In genomic region chr11:3866206-3866605, GRCh38 we compare ENCODE assay signal across 8 cellular contexts. TPM values are rescaled to one million over a fixed set of nuclear protein-coding genes. Genes with fewer than 3 reads are reported as not detected.
DNase-seq lines count a peak whose midpoint lies in the region; ATAC-seq, FAIRE-seq and TF ChIP-seq lines count a peak whose summit lies in the region.

No MANE protein-coding gene starts in this region.

- H3K27me3 Mint-ChIP-seq in CD4-positive, CD25-positive, alpha-beta regulatory T cell: no peaks in the 10 kb centered on the region
- H3K27me3 Mint-ChIP-seq in activated T-helper 17 cell treated with anti-CD3 and anti-CD28 coated beads, Interleukin-2, amount 50 U/mL, for 72 hours: no peaks in the 10 kb centered on the region

- WGBS in lung, 2 donors: 28 to 37% methylated on average over 5 of the region's 5 CpGs

- H3K36me3 Mint-ChIP-seq in CD4-positive, CD25-positive, alpha-beta regulatory T cell: peaks cover 15% of the 10 kb centered on the region
- no peaks in the 10 kb centered on the region for H3K36me3 Mint-ChIP-seq in activated T-helper 17 cell treated with anti-CD3 and anti-CD28 coated beads, Interleukin-2, amount 50 U/mL, for 72 hours (ENCODE audit: low read depth)

- no peaks in the 10 kb centered on the region for H3K36me3 ChIP-seq in CD4-positive, CD25-positive, alpha-beta regulatory T cell (ENCODE audit: control insufficient read depth, insufficient read depth, low read length)
- no peaks in the 10 kb centered on the region for H3K36me3 ChIP-seq in lung (ENCODE audit: control insufficient read depth in 2 of 2, insufficient read depth in 2 of 2, low read length in 2 of 2)

- no peak for FAIRE-seq in H54 (lab: Jason Lieb, UNC)

- peak in 1 of 3 donors; percentile 23 for DNase-seq in CD4-positive, CD25-positive, alpha-beta regulatory T cell
- DNase-seq in lung (ENCODE audit: low spot score) (peak; percentile 66), H54 (ENCODE audit: insufficient read length, low spot score) (no peak), C1 segment of cervical spinal cord (lab: John Stamatoyannopoulos, UW) (no peak), AG08396 (ENCODE audit: low spot score) (no peak)
- no peak for DNase-seq in stimulated activated CD4-positive, alpha-beta T cell treated with anti-CD3 and anti-CD28 coated beads, Interleukin-4, amount 100 ng/mL, for 24 hours

- TF ChIP-seq POLR2A in H54 (IDR thresholded peaks at IDR 0.05; ENCODE audit: low read depth, low read length): no peak

- H3K4me1 ChIP-seq in CD4-positive, CD25-positive, alpha-beta regulatory T cell (ENCODE audit: control insufficient read depth, insufficient read depth, low read length, poor library complexity, severe bottlenecking): peaks cover 71% of the 10 kb centered on the region
- peaks cover 15 to 42% of the 10 kb centered on the region in 2 donors for H3K4me1 ChIP-seq in lung (ENCODE audit: control insufficient read depth in 2 of 2, insufficient read depth in 2 of 2, low read length in 2 of 2)

- H3K27ac ChIP-seq in CD4-positive, CD25-positive, alpha-beta regulatory T cell (ENCODE audit: insufficient read depth, low read length, poor library complexity, severe bottlenecking): peak overlapping the region; percentile 49
- H3K27ac ChIP-seq in lung (ENCODE audit: low read depth in 1 of 2, low read length in 1 of 2): peak overlapping the region; percentile 13 to 56

- H3K9me3 Mint-ChIP-seq in CD4-positive, CD25-positive, alpha-beta regulatory T cell: no peaks in the 10 kb centered on the region
- H3K9me3 Mint-ChIP-seq in activated T-helper 17 cell treated with anti-CD3 and anti-CD28 coated beads, Interleukin-2, amount 50 U/mL, for 72 hours: no peaks in the 10 kb centered on the region

- peak in 1 of 2 donors; percentile 29 for ATAC-seq in CD4-positive, CD25-positive, alpha-beta regulatory T cell (ENCODE audit: low read depth in 2 of 2)
- ATAC-seq in HG03066 (IDR thresholded peaks at IDR 0.05; ENCODE audit: low read depth, unreplicated experiment): peak; percentile 48
- no peak for ATAC-seq in activated T-helper 17 cell treated with anti-CD3 and anti-CD28 coated beads, Interleukin-2, amount 50 U/mL, for 72 hours (replicated peaks)
- ATAC-seq in lung (ENCODE audit: insufficient read depth, low FRiP score): peak; percentile 64

- H3K4me3 Mint-ChIP-seq in CD4-positive, CD25-positive, alpha-beta regulatory T cell: peak overlapping the region; percentile 45 to 76 (median 69)
- peak overlapping the region; percentile 53 for H3K4me3 Mint-ChIP-seq in activated T-helper 17 cell treated with anti-CD3 and anti-CD28 coated beads, Interleukin-2, amount 50 U/mL, for 72 hours

- H3K4me3 ChIP-seq in CD4-positive, CD25-positive, alpha-beta regulatory T cell (ENCODE audit: low read depth, low read length): peak overlapping the region; percentile 51
- no peak overlapping the region for H3K4me3 ChIP-seq in lung

- H3K4me1 Mint-ChIP-seq in CD4-positive, CD25-positive, alpha-beta regulatory T cell: peaks cover 60 to 97% (median 81%) of the 10 kb centered on the region in 4 donors
- peaks cover 54% of the 10 kb centered on the region for H3K4me1 Mint-ChIP-seq in activated T-helper 17 cell treated with anti-CD3 and anti-CD28 coated beads, Interleukin-2, amount 50 U/mL, for 72 hours

- H3K27ac Mint-ChIP-seq in CD4-positive, CD25-positive, alpha-beta regulatory T cell: peak overlapping the region; percentile 82 to 97 (median 91)
- peak overlapping the region; percentile 51 for H3K27ac Mint-ChIP-seq in activated T-helper 17 cell treated with anti-CD3 and anti-CD28 coated beads, Interleukin-2, amount 50 U/mL, for 72 hours

- no peaks in the 10 kb centered on the region for H3K9me3 ChIP-seq in CD4-positive, CD25-positive, alpha-beta regulatory T cell (ENCODE audit: control insufficient read depth in 2 of 2, low read length in 2 of 2)
- H3K9me3 ChIP-seq in lung (ENCODE audit: control insufficient read depth in 2 of 2, insufficient read depth in 1 of 2, low read length in 1 of 2): no peaks in the 10 kb centered on the region

- H3K27me3 ChIP-seq in CD4-positive, CD25-positive, alpha-beta regulatory T cell (ENCODE audit: control insufficient read depth, insufficient read depth, low read length): no peaks in the 10 kb centered on the region
- H3K27me3 ChIP-seq in lung (ENCODE audit: control insufficient read depth, insufficient read depth): no peaks in the 10 kb centered on the region

- no peak for TF ChIP-seq CTCF in lung (IDR thresholded peaks at IDR 0.05; ENCODE audit: control extremely low read depth, extremely low read depth)

RNA-seq across cellular contexts. Expression of gene STIM1, which starts 10.7 kb away (rescaled TPM):
- 134 TPM for total RNA-seq in CD4-positive, CD25-positive, alpha-beta regulatory T cell
- polyA plus RNA-seq in CD4-positive, CD25-positive, alpha-beta regulatory T cell: 10 to 100 TPM; 25.7 to 30.6 (median 29.7) TPM
- total RNA-seq in activated T-helper 17 cell treated with anti-CD3 and anti-CD28 coated beads, Interleukin-2, amount 50 U/mL, for 72 hours: 10 to 100 TPM; 68.8 to 82.7 TPM
- total RNA-seq in lung: 10 to 100 TPM; 49.7 to 56.4 TPM
- 10 to 100 TPM; 12.1 to 32.6 TPM for polyA plus RNA-seq in lung

RNA-seq across cellular contexts. Expression of gene RHOG, which starts 25.4 kb away (rescaled TPM):
- total RNA-seq in CD4-positive, CD25-positive, alpha-beta regulatory T cell: 173 TPM
- 100 to 1,000 TPM; 222 to 276 (median 240) TPM for polyA plus RNA-seq in CD4-positive, CD25-positive, alpha-beta regulatory T cell
- total RNA-seq in activated T-helper 17 cell treated with anti-CD3 and anti-CD28 coated beads, Interleukin-2, amount 50 U/mL, for 72 hours: 100 to 1,000 TPM; 151 to 154 TPM
- 10 to 100 TPM; 15.4 to 95.8 TPM for total RNA-seq in lung
- polyA plus RNA-seq in lung: 100 to 1,000 TPM in 1 of 2 donors, 10 to 100 TPM in 1; 69.4 to 287 TPM

RNA-seq across cellular contexts. Expression of gene PGAP2, which starts 57.8 kb away (rescaled TPM):
- total RNA-seq in CD4-positive, CD25-positive, alpha-beta regulatory T cell: 11.6 TPM
- 10 to 100 TPM; 11.4 to 16.7 (median 14.0) TPM for polyA plus RNA-seq in CD4-positive, CD25-positive, alpha-beta regulatory T cell
- 10 to 100 TPM; 25.6 to 31.8 TPM for total RNA-seq in activated T-helper 17 cell treated with anti-CD3 and anti-CD28 coated beads, Interleukin-2, amount 50 U/mL, for 72 hours
- total RNA-seq in lung: 10 to 100 TPM; 22.4 to 23.6 TPM
- 10 to 100 TPM; 17.5 to 19.4 TPM for polyA plus RNA-seq in lung
